28 cellular contexts compared by ENCODE assay signal in genomic region chr1:240508201-240508600, GRCh38.
"Had no signal": no experiment of that assay in that cellular context is flagged by ENCODE, and none has a peak within 500 bp of the region (broad histone marks: within the 10 kb centered on the region; RNA-seq: fewer than 3 reads in every experiment).

No MANE protein-coding gene starts in this region.

- H3K9me3 Mint-ChIP-seq: activated CD4-positive, alpha-beta memory T cell treated with anti-CD3 and anti-CD28 coated beads for 36 hours; activated naive CD8-positive, alpha-beta T cell treated with anti-CD3 and anti-CD28 coated beads for 36 hours had no signal

- ATAC-seq: Right ventricle myocardium inferior had no signal

- H3K9me3 ChIP-seq: ascending aorta had no signal

- H3K27ac Mint-ChIP-seq: activated B cell treated with CpG ODN at 0.5 μM for 24 hours; activated CD4-positive, alpha-beta memory T cell treated with anti-CD3 and anti-CD28 coated beads for 36 hours; activated naive CD8-positive, alpha-beta T cell treated with anti-CD3 and anti-CD28 coated beads for 36 hours; T-helper 1 cell treated with Interleukin-12 subunit alpha and Interleukin-12 subunit beta and Interleukin-4 antibody, amounts not matched to agents 30 μg/mL and 1 μg/mL, for 36 hours; T-helper 2 cell treated with Interferon-gamma antibody and Interleukin-4, amounts not matched to agents 5 μg/mL and 100 μg/mL, for 36 hours had no signal

- H3K27me3 ChIP-seq: ascending aorta, cardiac muscle cell had no signal

- H3K4me3 ChIP-seq: ascending aorta, cardiac muscle cell, PC-9 had no signal

- H3K4me1 ChIP-seq: ascending aorta had no signal

- H3K36me3 Mint-ChIP-seq: activated CD4-positive, alpha-beta memory T cell treated with anti-CD3 and anti-CD28 coated beads for 36 hours; activated naive CD8-positive, alpha-beta T cell treated with anti-CD3 and anti-CD28 coated beads for 36 hours; IgD-negative memory B cell had no signal

- H3K27me3 Mint-ChIP-seq: activated B cell treated with CpG ODN at 0.5 μM for 24 hours; activated CD4-positive, alpha-beta memory T cell treated with anti-CD3 and anti-CD28 coated beads for 36 hours; activated naive CD8-positive, alpha-beta T cell treated with anti-CD3 and anti-CD28 coated beads for 36 hours; IgD-negative memory B cell had no signal

- H3K36me3 ChIP-seq: ascending aorta, cardiac muscle cell had no signal

- H3K4me1 Mint-ChIP-seq: activated B cell treated with CpG ODN at 0.5 μM for 24 hours; activated naive CD8-positive, alpha-beta T cell treated with anti-CD3 and anti-CD28 coated beads for 36 hours; IgD-negative memory B cell had no signal

- DNase-seq: activated B cell treated with CpG ODN at 0.5 μM for 24 hours; activated CD4-positive, alpha-beta memory T cell treated with anti-CD3 and anti-CD28 coated beads for 36 hours; activated CD4-positive, alpha-beta T cell treated with anti-CD3 and anti-CD28 coated beads for 4 hours; activated CD4-positive, alpha-beta T cell treated with anti-CD3 and anti-CD28 coated beads, Interleukin-2, amount 50 U/mL, for 1 hour; activated CD4-positive, CD25-positive, alpha-beta regulatory T cell treated with anti-CD3 and anti-CD28 coated beads, Interleukin-2, amount 50 U/mL, for 72 hours; activated CD8-positive, alpha-beta memory T cell treated with anti-CD3 and anti-CD28 coated beads, Interleukin-2, amount 50 U/mL, for 4 hours; activated effector memory CD4-positive, alpha-beta T cell treated with anti-CD3 and anti-CD28 coated beads, Interleukin-2, amount 50 U/mL, for 16 hours; activated naive CD4-positive, alpha-beta T cell; activated naive CD4-positive, alpha-beta T cell treated with anti-CD3 and anti-CD28 coated beads, Interleukin-2, amount 50 U/mL, for 16 hours; activated naive CD8-positive, alpha-beta T cell treated with anti-CD3 and anti-CD28 coated beads for 36 hours; activated T-cell treated with anti-CD3 and anti-CD28 coated beads, Interleukin-2, amount 50 U/mL, for 48 hours; amygdala; Karpas-422; KBM-7; NCI-H1105; NCI-H1417 treated with DMSO at 0.1 percent for 48 hours; NCI-H187 treated with DMSO at 0.1 percent for 48 hours; NCI-H2081; NCI-H345; NCI-H524 treated with DMSO at 0.1 percent for 48 hours; PC-9 had no signal

- H2AFZ ChIP-seq: PC-9 had no signal

- H3K4me2 ChIP-seq: PC-9 had no signal

- H3K27ac ChIP-seq: ascending aorta, cardiac muscle cell, PC-9, RWPE1 had no signal

- H3K4me3 Mint-ChIP-seq: activated B cell treated with CpG ODN at 0.5 μM for 24 hours; activated CD4-positive, alpha-beta memory T cell treated with anti-CD3 and anti-CD28 coated beads for 36 hours; activated naive CD8-positive, alpha-beta T cell treated with anti-CD3 and anti-CD28 coated beads for 36 hours; IgD-negative memory B cell; T-helper 1 cell treated with Interleukin-12 subunit alpha and Interleukin-12 subunit beta and Interleukin-4 antibody, amounts not matched to agents 30 μg/mL and 1 μg/mL, for 36 hours; T-helper 2 cell treated with Interferon-gamma antibody and Interleukin-4, amounts not matched to agents 5 μg/mL and 100 μg/mL, for 36 hours had no signal
